Comparison of ENCODE assay signal across 8 cellular contexts in genomic region chr11:128691802-128692749, GRCh38. TPM values are rescaled to one million over a fixed set of nuclear protein-coding genes. Genes with fewer than 3 reads are reported as not detected.
DNase-seq lines count a peak whose midpoint lies in the region; ATAC-seq, FAIRE-seq and TF ChIP-seq lines count a peak whose summit lies in the region.

No MANE protein-coding gene starts in this region.

- H3K4me3 Mint-ChIP-seq in activated naive CD4-positive, alpha-beta T cell treated with anti-CD3 and anti-CD28 coated beads, Interleukin-2, amount 50 U/mL, for 24 hours: peak overlapping the region; percentile 93

- no peaks in the 10 kb centered on the region for H3K36me3 Mint-ChIP-seq in activated naive CD4-positive, alpha-beta T cell treated with anti-CD3 and anti-CD28 coated beads, Interleukin-2, amount 50 U/mL, for 24 hours

- peak overlapping the region; percentile 99 for H3K4me2 ChIP-seq in GM12878 (ENCODE audit: control insufficient read depth, insufficient read depth)

- H3K27ac Mint-ChIP-seq in activated naive CD4-positive, alpha-beta T cell treated with anti-CD3 and anti-CD28 coated beads, Interleukin-2, amount 50 U/mL, for 24 hours: peak overlapping the region; percentile 70

- intact Hi-C loops in GM12878 (cut with micrococcal nuclease; ENCODE audit: unreplicated experiment) (loop anchor here (5.0 kb wide), 1 partner anchor 140 kb away; no protein-coding TSS in a partner anchor), right lobe of liver (cut with DNase I) (no loop called here), pancreas (cut with DNase I) (no loop called here)

- H3K79me2 ChIP-seq in GM12878 (ENCODE audit: control insufficient read depth, insufficient read depth, low read length): peaks cover 37% of the 10 kb centered on the region

- no peak for TF ChIP-seq POLR2A in GM12878 (IDR thresholded peaks at IDR 0.05; ENCODE audit: low read depth, low read length)
- TF ChIP-seq POLR2A in right lobe of liver (IDR thresholded peaks at IDR 0.05): no peak
- TF ChIP-seq POLR2A in upper lobe of left lung (IDR thresholded peaks at IDR 0.05): no peak

- no peak for TF ChIP-seq RAD21 in GM12878 (IDR thresholded peaks at IDR 0.05; ENCODE audit: insufficient read depth, low read depth, low read length)

- TF ChIP-seq EP300 in GM12878 (IDR thresholded peaks at IDR 0.05; ENCODE audit: borderline replicate concordance in 1 of 2, control insufficient read depth in 1 of 2, low read depth in 2 of 2, low read length in 2 of 2) (no peak), upper lobe of left lung (IDR thresholded peaks at IDR 0.05) (no peak)

- in situ Hi-C loops in GM12878 (cut with MboI): no loop called here

- 19% methylated on average over 28 of the region's 28 CpGs for WGBS in GM12878 (ENCODE audit: insufficient coverage, insufficient replicate concordance, low lambda C conversion rate, missing lambda C conversion rate)
- 14% methylated on average over 21 of the region's 28 CpGs for WGBS in right lobe of liver (ENCODE audit: insufficient coverage, low coverage, low lambda C conversion rate, missing lambda C conversion rate)
- 15 to 22% methylated on average over 22 to 28 of the region's 28 CpGs for WGBS in upper lobe of left lung, 2 donors
- 9 to 12% methylated on average over 27 to 28 of the region's 28 CpGs for WGBS in pancreas, 2 donors

- H3K9me3 Mint-ChIP-seq in activated naive CD4-positive, alpha-beta T cell treated with anti-CD3 and anti-CD28 coated beads, Interleukin-2, amount 50 U/mL, for 24 hours: no peaks in the 10 kb centered on the region

- no peak overlapping the region for H3K27ac ChIP-seq in GM12878 (ENCODE audit: control insufficient read depth, insufficient read depth)
- peak overlapping the region in 1 of 3 donors; percentile 92 for H3K27ac ChIP-seq in right lobe of liver
- H3K27ac ChIP-seq in upper lobe of left lung: peak overlapping the region; percentile 94 to 97 (median 96)
- no peak overlapping the region for H3K27ac ChIP-seq in pancreas

- peaks cover 35% of the 10 kb centered on the region for H3K4me1 Mint-ChIP-seq in activated naive CD4-positive, alpha-beta T cell treated with anti-CD3 and anti-CD28 coated beads, Interleukin-2, amount 50 U/mL, for 24 hours

- peak overlapping the region; percentile 92 for H3K9ac ChIP-seq in GM12878 (ENCODE audit: control insufficient read depth, insufficient read depth, low read length)

- CTCF ChIA-PET in GM12878 (lab: Yijun Ruan, JAX): interaction anchor here (0.9 to 2.1 kb wide), 2 partner anchors 65 to 403 kb away, joined by 3 to 8 read pairs; no protein-coding TSS in a partner anchor

- ATAC-seq in GM12878: no peak
- no peak for ATAC-seq in right lobe of liver
- no peak for ATAC-seq in upper lobe of left lung (ENCODE audit: low FRiP score in 2 of 2)
- ATAC-seq in pancreas: no peak

- FAIRE-seq in GM12878 (lab: Jason Lieb, UNC): no peak
- FAIRE-seq in pancreas (lab: Jason Lieb, UNC): no peak

- H3K9me3 ChIP-seq in GM12878 (replicated peaks; ENCODE audit: control insufficient read depth, insufficient read depth, low read length) (peaks cover 1% of the 10 kb centered on the region; the same call in 1 of the 3 replicates), right lobe of liver (no peaks in the 10 kb centered on the region), upper lobe of left lung (no peaks in the 10 kb centered on the region), pancreas (no peaks in the 10 kb centered on the region)

- peak; percentile 3 to 17 (median 11); a peak in 1 of 6 replicates for TF ChIP-seq CTCF in GM12878 (IDR thresholded peaks at IDR 0.05 in 2 of 3, conservative IDR thresholded peaks at IDR 0.05 in 1 of 3; ENCODE audit: control insufficient read depth in 2 of 3, extremely low read depth in 1 of 3, insufficient read depth in 1 of 3, low read depth in 3 of 3, low read length in 3 of 3)
- no peak for TF ChIP-seq CTCF in right lobe of liver (IDR thresholded peaks at IDR 0.05)
- TF ChIP-seq CTCF in upper lobe of left lung (IDR thresholded peaks at IDR 0.05): peak in 3 of 6 experiments; percentile 4 to 10 (median 10)
- TF ChIP-seq CTCF in pancreas (IDR thresholded peaks at IDR 0.05): no peak

- no peaks in the 10 kb centered on the region; a peak in 1 of 4 replicates for H3K36me3 ChIP-seq in GM12878 (ENCODE audit: control insufficient read depth in 2 of 2, insufficient read depth in 2 of 2, low read length in 1 of 2)
- no peaks in the 10 kb centered on the region for H3K36me3 ChIP-seq in right lobe of liver
- H3K36me3 ChIP-seq in upper lobe of left lung: no peaks in the 10 kb centered on the region
- H3K36me3 ChIP-seq in pancreas: no peaks in the 10 kb centered on the region

- H3K27me3 ChIP-seq in GM12878 (replicated peaks in 1 of 2; ENCODE audit: control insufficient read depth in 2 of 2, insufficient read depth in 2 of 2, low read length in 1 of 2) (peaks cover 0 to 2% of the 10 kb centered on the region in 2 experiments; a peak in 1 of 4 replicates), right lobe of liver (peaks cover under 1 to 24% of the 10 kb centered on the region in 2 donors), upper lobe of left lung (peaks cover 0 to 28% (median 9%) of the 10 kb centered on the region in 4 donors), pancreas (peaks cover 0 to 28% (median 4%) of the 10 kb centered on the region in 4 donors)

- H4K20me1 ChIP-seq in GM12878 (ENCODE audit: control insufficient read depth, insufficient read depth): no peaks in the 10 kb centered on the region

- H2AFZ ChIP-seq in GM12878 (ENCODE audit: control insufficient read depth, low read depth, low read length): peak overlapping the region; percentile 74; the same call in 1 of the 2 replicates

- BruUV-seq in GM12878 (replicated peaks; lab: Mats Ljungman, UMichigan): no TSS peak

- RAD21 ChIA-PET in GM12878 (lab: Charles Lee; ENCODE audit: unreplicated experiment): no interaction called here

- H3K4me1 ChIP-seq in GM12878 (ENCODE audit: control insufficient read depth, insufficient read depth, low read length) (peaks cover 13% of the 10 kb centered on the region), right lobe of liver (peaks cover 0 to 23% (median 4%) of the 10 kb centered on the region in 4 donors), upper lobe of left lung (peaks cover 23 to 67% (median 47%) of the 10 kb centered on the region in 4 donors), pancreas (peaks cover 0 to 13% (median 10%) of the 10 kb centered on the region in 3 donors)

- POLR2A ChIA-PET in GM12878 (lab: Charles Lee): interaction anchor here (1.4 kb wide), 1 partner anchor 42 kb away, joined by 3 read pairs; no protein-coding TSS in a partner anchor

- H3K4me3 ChIP-seq in GM12878 (peak overlapping the region; percentile 95), right lobe of liver (peak overlapping the region; percentile 47 to 58 (median 53)), upper lobe of left lung (peak overlapping the region; percentile 37 to 71 (median 61)), pancreas (peak overlapping the region in 2 of 4 donors; percentile 5 to 64)

- peaks cover 5% of the 10 kb centered on the region for H3K27me3 Mint-ChIP-seq in activated naive CD4-positive, alpha-beta T cell treated with anti-CD3 and anti-CD28 coated beads, Interleukin-2, amount 50 U/mL, for 24 hours

- no peak for DNase-seq in activated naive CD4-positive, alpha-beta T cell (lab: John Stamatoyannopoulos, UW)
- DNase-seq in GM12878 (ENCODE audit: low read depth, low spot score) (no peak), right lobe of liver (no peak), upper lobe of left lung (no peak), pancreas (no peak), NCI-H1694 treated with DMSO at 0.1 percent for 48 hours (lab: John Stamatoyannopoulos, UW) (no peak), HK-2 (ENCODE audit: unreplicated experiment) (no peak)

- SMC1A ChIA-PET in GM12878 (lab: Charles Lee; ENCODE audit: uncharacterized antibody, unreplicated experiment): interaction anchor here (0.7 to 1.8 kb wide), 2 partner anchors 41 to 66 kb away, joined by 3 to 8 read pairs; no protein-coding TSS in a partner anchor

TF ChIP-seq in GM12878, 131 proteins besides CTCF, POLR2A, EP300 and RAD21 (continues in another document):
- no peak for TF ChIP-seq MTA2 (IDR thresholded peaks at IDR 0.05; ENCODE audit: low read depth)
- no peak for TF ChIP-seq SMAD5 (IDR thresholded peaks at IDR 0.05; ENCODE audit: low read depth)
- no peak for TF ChIP-seq IRF3 (IDR thresholded peaks at IDR 0.05)

RNA-seq across cellular contexts. Expression of gene FLI1, which starts 1.8 kb away (rescaled TPM):
- 26.5 and 33.7 TPM in 2 replicates for total RNA-seq in GM12878 (2013; cell fraction: nucleolus; rRNA removed)
- total RNA-seq in GM12878 (2014; rRNA removed) (37.7 and 38.5 TPM in 2 replicates), GM12878 (2014; rRNA removed; fragmentation: Illumina TruSeq; extraction: Trizol) (35.7 and 37.6 TPM in 2 replicates), GM12878 (2021) (50.6 and 53.3 TPM in 2 replicates), right lobe of liver (1 to 10 TPM; 3.8 to 7.9 (median 6.2) TPM), upper lobe of left lung (10 to 100 TPM; 36.3 to 80.1 (median 54.4) TPM), pancreas (1 to 10 TPM; 1.3 to 9.3 (median 2.9) TPM)
- 8.6 TPM for polyA plus RNA-seq in GM12878 (2011; ENCODE audit: low read depth)
- polyA plus RNA-seq in GM12878 (2011; rRNA removed) (24.7 and 38.0 TPM in 2 replicates), GM12878 (2014; fragmentation: Illumina TruSeq; extraction: Trizol) (37.9 and 46.3 TPM in 2 replicates), GM12878 (2014; fragmentation: Nextera tagmentation; extraction: Ambion mirVana) (10 to 100 TPM; 12.5 to 15.8 TPM), GM12878 (2014; rRNA removed) (58.8 and 61.9 TPM in 2 replicates), GM12878 (2016; fragmentation: Nextera tagmentation; extraction: Ambion mirVana) (10 to 100 TPM; 39.1 to 44.8 TPM), pancreas (1 to 10 TPM; 1.8 to 3.5 TPM)
- polyA plus RNA-seq in GM12878 (2011; cell fraction: cytosol; rRNA removed): 21.8 and 39.8 TPM in 2 replicates
- polyA plus RNA-seq in GM12878 (2011; cell fraction: nucleus; rRNA removed): 20.0 and 24.1 TPM in 2 replicates
- 28.8 and 36.2 TPM in 2 replicates for polyA plus RNA-seq in GM12878 (2012)
- 65.9 and 70.0 TPM in 2 replicates for polyA minus RNA-seq in GM12878 (2011; rRNA and poly(A)+ RNA removed)
- polyA minus RNA-seq in GM12878 (2011; cell fraction: cytosol; rRNA and poly(A)+ RNA removed): 19.4 and 27.8 TPM in 2 replicates
- 12.7 and 34.6 TPM in 2 replicates for polyA minus RNA-seq in GM12878 (2011; cell fraction: nucleus; rRNA and poly(A)+ RNA removed)

Comparison
In these comparisons a context has a peak if more than half of its experiments do, and no peak if none do; other contexts are left out.
1. H3K27ac ChIP-seq: peak in upper lobe of left lung (4 of 4); none in GM12878 (single experiment) and pancreas (0 of 4).
2. CTCF ChIP-seq: peak in GM12878 (3 of 3); none in right lobe of liver (0 of 4) and pancreas (0 of 4).